ENCODE assay signal across 8 cellular contexts in genomic region chr4:2260336-2261109, GRCh38. TPM values are rescaled to one million over a fixed set of nuclear protein-coding genes. Genes with fewer than 3 reads are reported as not detected.
DNase-seq lines count a peak whose midpoint lies in the region; ATAC-seq and TF ChIP-seq lines count a peak whose summit lies in the region.

No MANE protein-coding gene starts in this region.

- no peaks in the 10 kb centered on the region for H3K9me3 ChIP-seq in CD8-positive, alpha-beta T cell (ENCODE audit: low read length)

- CTCF ChIA-PET in CD8-positive, alpha-beta T cell (lab: Charles Lee) = interaction anchor here (1.0 to 1.1 kb wide), 3 partner anchors 14 to 94 kb away, joined by 3 to 6 read pairs (median 5); no protein-coding TSS in a partner anchor

- H3K27me3 Mint-ChIP-seq in CD8-positive, alpha-beta T cell (ENCODE audit: low read depth) = no peaks in the 10 kb centered on the region
- H3K27me3 Mint-ChIP-seq in T-helper 1 cell treated with Interleukin-12 subunit alpha and Interleukin-12 subunit beta and Interleukin-4 antibody, amounts not matched to agents 30 μg/mL and 1 μg/mL, for 36 hours (ENCODE audit: low read depth) = no peaks in the 10 kb centered on the region

- H3K9me3 Mint-ChIP-seq in CD8-positive, alpha-beta T cell = no peaks in the 10 kb centered on the region
- H3K9me3 Mint-ChIP-seq in T-helper 1 cell treated with Interleukin-12 subunit alpha and Interleukin-12 subunit beta and Interleukin-4 antibody, amounts not matched to agents 30 μg/mL and 1 μg/mL, for 36 hours = no peaks in the 10 kb centered on the region

- POLR2A ChIA-PET in CD8-positive, alpha-beta T cell (lab: Charles Lee) = interaction anchor here (1.1 to 1.5 kb wide), 3 partner anchors 21 to 208 kb away, joined by 3 to 4 read pairs (median 3); partner anchors contain the start of gene RNF4

- H3K36me3 ChIP-seq in CD8-positive, alpha-beta T cell (ENCODE audit: insufficient read depth, low read length) = no peaks in the 10 kb centered on the region

- no peak for TF ChIP-seq CTCF in CD8-positive, alpha-beta T cell (IDR thresholded peaks at IDR 0.05)
- no peak for TF ChIP-seq CTCF in fibroblast of pulmonary artery (IDR thresholded peaks at IDR 0.05; ENCODE audit: low read length, missing control alignments)
- TF ChIP-seq CTCF in omental fat pad (IDR thresholded peaks at IDR 0.05) = no peak

- peak overlapping the region; percentile 63 for H3K4me3 ChIP-seq in CD8-positive, alpha-beta T cell (ENCODE audit: low read depth, low read length)
- peak overlapping the region; percentile 89 for H3K4me3 ChIP-seq in fibroblast of pulmonary artery (replicated peaks; ENCODE audit: low read depth, low read length)

- peaks cover 19% of the 10 kb centered on the region for H3K4me1 Mint-ChIP-seq in CD8-positive, alpha-beta T cell (ENCODE audit: low read depth)
- H3K4me1 Mint-ChIP-seq in T-helper 1 cell treated with Interleukin-12 subunit alpha and Interleukin-12 subunit beta and Interleukin-4 antibody, amounts not matched to agents 30 μg/mL and 1 μg/mL, for 36 hours (ENCODE audit: low read depth) = no peaks in the 10 kb centered on the region

- H3K4me1 ChIP-seq in CD8-positive, alpha-beta T cell (ENCODE audit: insufficient read depth, low read length) = peaks cover 25% of the 10 kb centered on the region

- peak overlapping the region; percentile 45 for H3K27ac ChIP-seq in CD8-positive, alpha-beta T cell (ENCODE audit: low read depth, low read length)

- DNase-seq in CD8-positive, alpha-beta T cell = peak in 1 of 7 experiments; percentile 10
- DNase-seq in fibroblast of pulmonary artery (ENCODE audit: low read depth) = no peak
- DNase-seq in omental fat pad (ENCODE audit: low spot score) = peak; percentile 21
- no peak for DNase-seq in LoVo (ENCODE audit: low spot score)
- no peak for DNase-seq in A172 (ENCODE audit: low spot score)

- no peak for ATAC-seq in CD8-positive, alpha-beta T cell
- no peak for ATAC-seq in omental fat pad (ENCODE audit: low FRiP score)
- ATAC-seq in HG02938 (IDR thresholded peaks at IDR 0.05; ENCODE audit: unreplicated experiment) = no peak
- no peak for ATAC-seq in HG03139 (IDR thresholded peaks at IDR 0.05; ENCODE audit: unreplicated experiment)

- H3K27ac Mint-ChIP-seq in CD8-positive, alpha-beta T cell = peak overlapping the region; percentile 72
- no peak overlapping the region for H3K27ac Mint-ChIP-seq in T-helper 1 cell treated with Interleukin-12 subunit alpha and Interleukin-12 subunit beta and Interleukin-4 antibody, amounts not matched to agents 30 μg/mL and 1 μg/mL, for 36 hours

- no peaks in the 10 kb centered on the region for H3K27me3 ChIP-seq in CD8-positive, alpha-beta T cell (ENCODE audit: insufficient read depth, low read length)

- peak overlapping the region; percentile 75 for H3K4me3 Mint-ChIP-seq in CD8-positive, alpha-beta T cell
- H3K4me3 Mint-ChIP-seq in T-helper 1 cell treated with Interleukin-12 subunit alpha and Interleukin-12 subunit beta and Interleukin-4 antibody, amounts not matched to agents 30 μg/mL and 1 μg/mL, for 36 hours = peak overlapping the region; percentile 62

- intact Hi-C loops in CD8-positive, alpha-beta T cell (cut with DNase I, micrococcal nuclease) = loop anchor here (5.0 kb wide), 3 partner anchors 37 to 253 kb away; partner anchors contain the start of genes CFAP99 (in 1 of the 2), NELFA (in 1 of the 2) and ZFYVE28 (in 1 of the 2)

- H3K36me3 Mint-ChIP-seq in CD8-positive, alpha-beta T cell = peaks cover 11% of the 10 kb centered on the region
- H3K36me3 Mint-ChIP-seq in T-helper 1 cell treated with Interleukin-12 subunit alpha and Interleukin-12 subunit beta and Interleukin-4 antibody, amounts not matched to agents 30 μg/mL and 1 μg/mL, for 36 hours (ENCODE audit: low read depth) = no peaks in the 10 kb centered on the region

RNA-seq across cellular contexts. Expression of gene MXD4, which starts 1.4 kb away (rescaled TPM):
- total RNA-seq in CD8-positive, alpha-beta T cell = 100 to 1,000 TPM; 175 to 178 TPM
- 100 to 1,000 TPM in 1 of 4 donors, 10 to 100 TPM in 3; 33.7 to 118 (median 59.5) TPM for total RNA-seq in omental fat pad
- 14.6 and 18.4 TPM in 2 replicates for total RNA-seq in A172 (2014; rRNA removed; shearing (Covaris generic))

RNA-seq across cellular contexts. Expression of gene HAUS3, which starts 18.6 kb away (rescaled TPM):
- total RNA-seq in CD8-positive, alpha-beta T cell = 100 to 1,000 TPM; 154 TPM
- 10 to 100 TPM in 3 of 4 donors, 1 to 10 TPM in 1; 9.5 to 27.6 (median 10.8) TPM for total RNA-seq in omental fat pad
- total RNA-seq in A172 (2014; rRNA removed; shearing (Covaris generic)) = 19.9 and 60.5 TPM in 2 replicates

RNA-seq across cellular contexts. Expression of gene POLN, which starts 18.6 kb away (rescaled TPM):
- total RNA-seq in CD8-positive, alpha-beta T cell = 1 to 10 TPM in 1 of 2 experiments, under 1 TPM in 1; 0.89 to 1.7 TPM
- 1 to 10 TPM; 4.7 to 7.3 (median 5.1) TPM for total RNA-seq in omental fat pad
- total RNA-seq in A172 (2014; rRNA removed; shearing (Covaris generic)) = 0.24 and 0.62 TPM in 2 replicates
